In the genomic region with DNA sequence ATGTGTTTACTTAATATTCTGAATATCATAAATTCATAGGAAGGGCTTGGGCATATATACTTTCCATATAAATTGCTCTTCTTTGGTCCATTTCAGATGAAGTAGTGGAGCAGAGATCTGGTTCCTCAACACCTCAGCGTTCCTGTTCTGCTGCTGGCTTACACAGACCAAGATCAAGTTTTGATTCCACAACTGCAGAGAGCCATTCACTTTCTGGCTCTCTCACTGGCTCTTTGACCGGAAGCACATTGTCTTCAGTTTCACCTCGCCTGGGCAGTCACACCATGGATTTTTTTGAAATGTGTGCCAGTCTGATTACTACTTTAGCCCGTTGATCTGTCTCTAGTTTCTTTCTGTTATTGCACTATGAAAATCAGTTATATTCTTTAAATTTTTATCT, we compare ENCODE assay signal across 32 cellular contexts.
"Had no signal": no experiment of that assay in that cellular context is flagged by ENCODE, and none has a peak within 500 bp of the region (broad histone marks: within the 10 kb centered on the region; RNA-seq: fewer than 3 reads in every experiment).

No MANE protein-coding gene starts in this region.

- ATAC-seq: Panc1, Right ventricle myocardium inferior, SK-N-SH treated with all-trans-retinoic acid at 6 μM for 48 hours, T-cell had no signal

- H3K4me3 Mint-ChIP-seq: T-cell had no signal

- H3K27ac Mint-ChIP-seq: T-cell had no signal

- H3K36me3 Mint-ChIP-seq: T-cell had no signal

- H3K4me1 Mint-ChIP-seq: T-cell had no signal

- H3K27me3 ChIP-seq: SJCRH30 had no signal

- DNase-seq: Karpas-422, MV-4-11, NCI-H1092 treated with DMSO at 0.1 percent for 48 hours, NCI-H1105 treated with DMSO at 0.1 percent for 48 hours, NCI-H1417, NCI-H1436, NCI-H146, NCI-H1694, NCI-H187, NCI-H1930, NCI-H2029 treated with DMSO at 0.1 percent for 48 hours, NCI-H2081 treated with DMSO at 0.1 percent for 48 hours, NCI-H2107, NCI-H2171, NCI-H226, NCI-H446 treated with DMSO at 0.1 percent for 48 hours, NCI-H510A, NCI-H524, NCI-H526, NCI-H69, NCI-H748 treated with DMSO at 0.1 percent for 48 hours, NCI-H82, PC-9, SHP77, SIG-M5, SJCRH30, T-cell had no signal

- H3K9me3 Mint-ChIP-seq: T-cell had no signal

- H2AFZ ChIP-seq: PC-9 had no signal

- H3K36me3 ChIP-seq: SJCRH30 had no signal

- H3K9me3 ChIP-seq: SJCRH30 had no signal

- H3K4me1 ChIP-seq: SJCRH30 had no signal

- H3K27ac ChIP-seq: PC-9, RWPE1, SJCRH30, SK-N-MC had no signal

- H3K4me3 ChIP-seq: PC-9, SJCRH30, SK-N-MC had no signal

- H3K4me2 ChIP-seq: PC-9 had no signal
